8 cellular contexts compared by ENCODE assay signal in the genomic region with DNA sequence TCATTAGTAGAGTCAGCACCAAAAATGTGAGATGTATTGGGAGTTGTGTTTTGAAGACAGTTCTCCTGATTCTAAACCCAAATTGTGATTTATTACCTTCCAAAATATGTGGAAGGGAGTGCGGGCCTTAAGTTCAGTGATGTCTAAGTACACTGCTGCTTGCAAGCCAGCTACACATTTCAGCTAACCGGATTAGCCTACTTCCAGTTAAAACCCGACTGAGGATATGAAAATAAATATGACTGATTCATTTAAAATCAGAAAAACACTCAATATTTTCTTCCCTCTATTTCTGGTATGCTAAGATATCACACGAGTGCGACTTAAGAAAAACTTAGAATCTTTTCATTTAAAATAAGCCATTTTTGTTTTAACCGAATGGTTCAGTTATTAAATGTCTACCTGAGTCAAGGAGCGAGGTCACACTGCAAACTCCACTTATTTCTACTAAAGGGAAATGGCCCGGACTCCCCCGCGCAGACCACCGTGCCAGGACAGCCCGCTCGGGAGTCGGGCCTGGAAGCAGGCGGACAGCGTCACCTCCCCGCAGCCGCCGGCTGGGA. TPM values are rescaled to one million over a fixed set of nuclear protein-coding genes. Genes with fewer than 3 reads are reported as not detected.
DNase-seq lines count a peak whose midpoint lies in the region; ATAC-seq, FAIRE-seq and TF ChIP-seq lines count a peak whose summit lies in the region.

No MANE protein-coding gene starts in this region.

- H3K36me3 Mint-ChIP-seq in nephron progenitor cell (ENCODE audit: low read depth) = peaks cover 23% of the 10 kb centered on the region

- H3K4me1 ChIP-seq in Panc1 (ENCODE audit: control insufficient read depth, insufficient read depth, low read length) = peaks cover 70% of the 10 kb centered on the region

- ATAC-seq in Panc1 (no peak), HG02571 (IDR thresholded peaks at IDR 0.05; ENCODE audit: unreplicated experiment) (no peak)

- H3K4me3 Mint-ChIP-seq in nephron progenitor cell = peak overlapping the region; percentile 91

- in situ Hi-C loops in Panc1 (cut with HindIII; ENCODE audit: low pct_unique_long_range_greater_than_20kb, low sequenced_read_pairs) = no loop called here

- POLR2A ChIA-PET in Panc1 (lab: Charles Lee) = interaction anchor here (0.5 to 2.1 kb wide), 6 partner anchors 9 to 353 kb away, joined by 3 to 10 read pairs (median 4); no protein-coding TSS in a partner anchor

- no peaks in the 10 kb centered on the region for H3K9me3 ChIP-seq in Panc1 (ENCODE audit: control insufficient read depth, insufficient read depth, low read depth, low read length)

- peaks cover 21% of the 10 kb centered on the region for H3K36me3 ChIP-seq in Panc1 (ENCODE audit: control insufficient read depth, insufficient read depth, low read length)

- H3K9me3 Mint-ChIP-seq in nephron progenitor cell = peaks cover 7% of the 10 kb centered on the region

- no peak for FAIRE-seq in D721Med (lab: Jason Lieb, UNC)

- peaks cover 39% of the 10 kb centered on the region for H3K4me1 Mint-ChIP-seq in nephron progenitor cell

- peaks cover 13% of the 10 kb centered on the region for H3K27me3 Mint-ChIP-seq in nephron progenitor cell (ENCODE audit: low read depth, poor library complexity)

- CTCF ChIA-PET in Panc1 (lab: Charles Lee) = interaction anchor here (1.0 to 1.1 kb wide), 2 partner anchors 121 to 123 kb away, joined by 4 read pairs; no protein-coding TSS in a partner anchor

- no peak for TF ChIP-seq CTCF in GM20000 (IDR thresholded peaks at IDR 0.05; ENCODE audit: extremely low read depth, missing control alignments)
- TF ChIP-seq CTCF in Panc1 (IDR thresholded peaks at IDR 0.05) = no peak
- TF ChIP-seq CTCF in nephron progenitor cell (IDR thresholded peaks at IDR 0.05) = no peak
- TF ChIP-seq CTCF in D721Med (IDR thresholded peaks at IDR 0.05; ENCODE audit: insufficient read depth, missing control alignments) = no peak

- BruUV-seq in Panc1 (replicated peaks; lab: Mats Ljungman, UMichigan) = no TSS peak

- no peak overlapping the region for H3K27ac Mint-ChIP-seq in nephron progenitor cell

- intact Hi-C loops in Panc1 (cut with micrococcal nuclease; ENCODE audit: unreplicated experiment) = loop anchor here (5.0 kb wide), 1 partner anchor 124 kb away; no protein-coding TSS in a partner anchor

- H3K27me3 ChIP-seq in Panc1 (ENCODE audit: control insufficient read depth, insufficient read depth, low read length) = no peaks in the 10 kb centered on the region

- peak; percentile 45 for DNase-seq in GM20000 (ENCODE audit: low spot score)
- no peak for DNase-seq in Panc1 (ENCODE audit: low read depth, low spot score)
- no peak for DNase-seq in epithelial cell of prostate (ENCODE audit: low read depth, low spot score)
- DNase-seq in nephron progenitor cell = no peak
- no peak for DNase-seq in D721Med (ENCODE audit: insufficient read length, low spot score)
- no peak for DNase-seq in middle frontal gyrus (ENCODE audit: extremely low spot score, low spot score)
- DNase-seq in stimulated activated naive CD4-positive, alpha-beta T cell treated with Interleukin-2 at 50 U/mL for 16 hours (lab: John Stamatoyannopoulos, UW) = no peak

- H3K27ac ChIP-seq in Panc1 (ENCODE audit: low read length) = peak overlapping the region; percentile 100
- H3K27ac ChIP-seq in epithelial cell of prostate = peak overlapping the region; percentile 93

- H3K4me3 ChIP-seq in Panc1 (ENCODE audit: low read depth in 2 of 2, low read length in 2 of 2) = peak overlapping the region; percentile 86 to 90

RNA-seq across cellular contexts. Expression of a gene that starts 0.8 kb away (rescaled TPM):
- 378 TPM for total RNA-seq in Panc1 (2021; ENCODE audit: unreplicated experiment)
- 411 TPM for polyA plus RNA-seq in Panc1 (2012; ENCODE audit: insufficient read length)
